Comparison of ENCODE assay signal across 1 cellular context in the genomic region with DNA sequence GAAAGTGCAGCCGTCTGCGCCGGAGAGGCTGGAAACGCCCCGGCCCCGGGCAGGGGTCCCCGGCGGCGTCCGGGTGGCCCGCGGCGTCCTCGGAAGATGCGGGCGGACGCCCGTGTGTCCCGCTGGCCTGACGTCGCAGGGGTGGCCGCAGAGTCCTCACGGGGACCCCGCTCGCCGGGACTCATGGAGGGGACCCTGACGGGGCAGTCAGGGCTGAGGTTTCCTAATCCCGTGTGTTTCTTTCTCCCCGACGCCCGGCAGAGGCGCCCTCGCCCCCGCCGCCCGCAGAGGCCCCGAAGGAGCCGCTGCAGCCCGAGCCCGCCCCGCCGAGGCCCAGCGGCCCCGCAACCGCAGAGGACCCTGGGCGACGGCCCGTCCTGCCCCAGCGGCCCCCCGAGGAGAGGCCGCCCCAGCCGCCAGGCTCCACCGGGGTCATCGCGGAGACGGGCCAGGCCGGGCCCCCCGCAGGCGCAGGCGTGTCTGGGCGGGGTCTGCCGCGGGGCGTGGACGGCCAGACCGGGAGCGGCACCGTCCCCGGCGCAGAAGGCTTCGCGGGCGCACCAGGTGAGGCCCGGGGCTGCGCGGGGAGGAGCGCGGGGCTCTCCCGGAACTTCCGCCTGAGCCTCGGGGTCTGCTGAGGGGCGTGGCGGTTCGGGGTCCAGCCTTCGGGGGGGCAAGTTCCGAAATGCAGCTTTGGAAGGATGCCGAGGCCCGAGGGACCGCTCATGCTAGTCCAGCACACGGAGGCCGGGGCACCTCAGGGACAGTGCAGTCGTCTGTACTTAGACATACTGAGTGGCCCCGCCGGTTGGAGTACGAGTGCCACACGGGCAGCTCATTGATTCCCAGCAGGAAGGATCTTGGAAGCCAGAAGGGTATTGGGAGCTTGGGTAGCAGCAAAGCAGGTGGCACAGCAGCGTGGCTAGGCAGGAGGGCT.
TF ChIP-seq lines count a peak whose summit lies in the region.

No MANE protein-coding gene starts in this region.

TF ChIP-seq in H1, 55 proteins besides CTCF, POLR2A, EP300 and RAD21:
- TF ChIP-seq SIX5 (IDR thresholded peaks at IDR 0.05; ENCODE audit: low read depth, low read length) (no peak), CHD2 (IDR thresholded peaks at IDR 0.05; ENCODE audit: low read length) (no peak), TAF7 (optimal IDR thresholded peaks at IDR 0.05; ENCODE audit: borderline replicate concordance, low read depth, low read length) (peak; percentile 8), RBBP5 (IDR thresholded peaks at IDR 0.05; ENCODE audit: borderline replicate concordance, low read depth, low read length) (peak; percentile 64; the same call in 1 of the 2 replicates), JUN (IDR thresholded peaks at IDR 0.05; ENCODE audit: low read depth, low read length) (no peak), NRF1 (IDR thresholded peaks at IDR 0.05; ENCODE audit: low read depth, low read length) (no peak), KDM4A (IDR thresholded peaks at IDR 0.05; ENCODE audit: low read depth, low read length, severe bottlenecking) (peak; percentile 72)
- TF ChIP-seq, protein P1, sequence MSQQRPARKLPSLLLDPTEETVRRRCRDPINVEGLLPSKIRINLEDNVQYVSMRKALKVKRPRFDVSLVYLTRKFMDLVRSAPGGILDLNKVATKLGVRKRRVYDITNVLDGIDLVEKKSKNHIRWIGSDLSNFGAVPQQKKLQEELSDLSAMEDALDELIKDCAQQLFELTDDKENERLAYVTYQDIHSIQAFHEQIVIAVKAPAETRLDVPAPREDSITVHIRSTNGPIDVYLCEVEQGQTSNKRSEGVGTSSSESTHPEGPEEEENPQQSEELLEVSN (IDR thresholded peaks at IDR 0.05), result peak; percentile 23
